ENCODE assay signal across 10 cellular contexts in the genomic region with DNA sequence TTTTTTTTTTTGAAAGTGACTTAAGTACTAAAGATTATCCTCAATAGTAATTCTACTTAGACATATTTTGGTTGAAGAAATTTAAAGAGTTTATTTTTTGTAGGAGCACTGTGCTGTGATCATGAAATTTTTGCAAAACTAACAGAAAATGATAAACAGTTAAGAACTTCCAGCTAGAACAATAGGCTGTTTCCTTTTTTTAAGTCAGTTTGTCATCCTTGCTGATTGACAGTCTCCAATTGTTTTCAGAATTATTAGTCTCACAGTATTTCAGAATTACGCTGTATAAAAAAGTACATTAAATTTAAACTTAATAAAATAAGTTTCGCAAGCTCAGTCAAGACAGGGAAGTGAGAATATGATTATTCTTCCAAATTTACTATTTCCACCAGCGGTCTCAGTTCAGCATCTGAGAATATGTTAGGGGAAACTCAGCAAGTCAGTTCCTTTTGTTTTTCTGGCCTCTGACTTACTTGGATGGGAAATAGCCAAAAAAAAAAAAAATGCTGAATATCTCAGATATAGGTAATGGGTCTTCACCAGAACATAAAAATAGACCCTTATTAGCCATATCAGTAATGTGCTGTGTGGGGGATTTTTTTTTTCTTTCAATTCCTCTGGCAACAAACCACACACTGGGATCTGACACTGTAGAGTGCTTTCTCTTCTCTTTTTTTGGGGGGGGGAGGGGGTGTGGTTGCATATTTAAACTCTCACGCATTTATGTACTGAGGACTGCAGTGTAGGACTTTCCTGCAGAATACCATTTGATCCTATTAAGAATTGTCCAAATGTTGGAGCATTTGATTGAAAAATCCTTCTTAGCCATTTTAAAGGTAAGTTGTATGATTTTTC. TPM values are rescaled to one million over a fixed set of nuclear protein-coding genes. Genes with fewer than 3 reads are reported as not detected.
DNase-seq lines count a peak whose midpoint lies in the region; ATAC-seq and TF ChIP-seq lines count a peak whose summit lies in the region.
"Had no signal": no experiment of that assay in that cellular context is flagged by ENCODE, and none has a peak within 500 bp of the region (broad histone marks: within the 10 kb centered on the region; RNA-seq: fewer than 3 reads in every experiment).

CD36 (plus strand) TSS at position 732 of the 855 bp plus-strand sequence. CDS start 8,099 bp downstream, outside the sequence.

- no peaks in the 10 kb centered on the region for H3K36me3 ChIP-seq in osteoblast (ENCODE audit: insufficient read depth, low read length)

- ATAC-seq in GM18519 (IDR thresholded peaks at IDR 0.05; ENCODE audit: low FRiP score, unreplicated experiment) (peak; percentile 91), HG03103 (IDR thresholded peaks at IDR 0.05; ENCODE audit: low read depth, unreplicated experiment) (peak; percentile 82)

- H3K9me3 ChIP-seq in osteoblast (ENCODE audit: low read depth, low read length) = no peaks in the 10 kb centered on the region

- no peak for DNase-seq in coronary artery (ENCODE audit: low spot score)
- no peak for DNase-seq in osteoblast (ENCODE audit: insufficient read length, low spot score, missing footprints)
- no peak for DNase-seq in D341Med (ENCODE audit: low spot score)
- DNase-seq in activated CD4-positive, CD25-positive, alpha-beta regulatory T cell treated with anti-CD3 and anti-CD28 coated beads, Interleukin-2, amount 50 U/mL, for 72 hours = no peak
- DNase-seq in NCI-H345 (lab: John Stamatoyannopoulos, UW) = no peak
- no peak for DNase-seq in effector CD8-positive, alpha-beta T cell (lab: John Stamatoyannopoulos, UW)
- DNase-seq: NCI-H446 had no signal

- H3K27ac ChIP-seq in coronary artery (no peak within 1 kb of the TSS), osteoblast (ENCODE audit: low read depth, low read length) (no peak within 1 kb of the TSS)

- peaks cover 20% of the 10 kb centered on the region for H3K4me1 ChIP-seq in osteoblast (ENCODE audit: insufficient read depth, low read length)

- no peaks in the 10 kb centered on the region for H3K79me2 ChIP-seq in osteoblast (ENCODE audit: insufficient read depth, low read length)

- H3K4me2 ChIP-seq in osteoblast (ENCODE audit: insufficient read depth, low read length) = no peak within 1 kb of the TSS

- peak within 1 kb of the TSS; percentile 38 for H2AFZ ChIP-seq in osteoblast (ENCODE audit: low read length)

- TF ChIP-seq CTCF in coronary artery (IDR thresholded peaks at IDR 0.05) = no peak
- no peak for TF ChIP-seq CTCF in osteoblast (IDR thresholded peaks at IDR 0.05; ENCODE audit: extremely low read depth, low read depth, low read length)

- H3K4me3 ChIP-seq in coronary artery (peak within 1 kb of the TSS; percentile 32), osteoblast (ENCODE audit: insufficient read depth, low read length) (no peak within 1 kb of the TSS)

- H3K27me3 ChIP-seq in osteoblast (ENCODE audit: insufficient read depth, low read length) = no peaks in the 10 kb centered on the region

- H4K20me1 ChIP-seq in osteoblast (ENCODE audit: insufficient read depth, low read length) = no peaks in the 10 kb centered on the region

RNA-seq across cellular contexts. Expression of gene CD36, which starts in this region (rescaled TPM):
- total RNA-seq in osteoblast = 22.8 and 39.8 TPM in 2 replicates
- total RNA-seq: epithelial cell of proximal tubule had no signal
